1 cellular context compared by ENCODE assay signal in genomic region chr17:30376621-30377452, GRCh38.
A peak's percentile ranks its signal among the peaks of the same experiment; 100 is the strongest.
TF ChIP-seq lines count a peak whose summit lies in the region.

No MANE protein-coding gene starts in this region.

TF ChIP-seq in HepG2, 621 proteins besides CTCF, POLR2A, EP300 and RAD21 (continued from another document and continues in another):
- TF ChIP-seq EHMT2 (IDR thresholded peaks at IDR 0.05; ENCODE audit: borderline replicate concordance, low read depth, low read length) (no peak), TFDP2 (CRISPR knock-in tag; IDR thresholded peaks at IDR 0.05) (no peak), ZNF646 (CRISPR knock-in tag; IDR thresholded peaks at IDR 0.05) (no peak), ISL2 (CRISPR knock-in tag; IDR thresholded peaks at IDR 0.05) (peak; percentile 47; the same call in 1 of the 2 replicates), ZNF792 (CRISPR knock-in tag; IDR thresholded peaks at IDR 0.05) (0 out of 2 replicates have a peak, but pooled peaks have one; percentile 22), SATB2 (CRISPR knock-in tag; IDR thresholded peaks at IDR 0.05) (no peak), GTF3A (CRISPR knock-in tag; conservative IDR thresholded peaks at IDR 0.05) (no peak), ZNF546 (CRISPR knock-in tag; conservative IDR thresholded peaks at IDR 0.05) (no peak), HIVEP1 (CRISPR knock-in tag; IDR thresholded peaks at IDR 0.05) (0 out of 2 replicates have a peak, but pooled peaks have one; percentile 39), KDM1A (CRISPR knock-in tag; IDR thresholded peaks at IDR 0.05) (no peak), AFF4 (CRISPR knock-in tag; IDR thresholded peaks at IDR 0.05) (no peak), ZNF224 (CRISPR knock-in tag; IDR thresholded peaks at IDR 0.05) (no peak), YEATS2 (CRISPR knock-in tag; IDR thresholded peaks at IDR 0.05; ENCODE audit: borderline replicate concordance) (no peak), SMARCE1 (IDR thresholded peaks at IDR 0.05; ENCODE audit: borderline replicate concordance) (no peak), TAF1 (CRISPR knock-in tag; IDR thresholded peaks at IDR 0.05) (peak; percentile 52; the same call in 1 of the 2 replicates), ZBTB8A (CRISPR knock-in tag; IDR thresholded peaks at IDR 0.05; ENCODE audit: borderline replicate concordance, low read depth) (no peak), ZNF589 (CRISPR knock-in tag; conservative IDR thresholded peaks at IDR 0.05) (no peak), REXO4 (CRISPR knock-in tag; IDR thresholded peaks at IDR 0.05; ENCODE audit: borderline replicate concordance) (no peak), EEA1 (CRISPR knock-in tag; IDR thresholded peaks at IDR 0.05; ENCODE audit: borderline replicate concordance) (no peak), SALL1 (CRISPR knock-in tag; IDR thresholded peaks at IDR 0.05) (peak; percentile 67), PHF5A (CRISPR knock-in tag; IDR thresholded peaks at IDR 0.05; ENCODE audit: low read depth, unreplicated experiment) (no peak), CBX1 (IDR thresholded peaks at IDR 0.05; ENCODE audit: low read depth) (no peak), ZNF451 (CRISPR knock-in tag; IDR thresholded peaks at IDR 0.05) (no peak), ZNF75D (CRISPR knock-in tag; IDR thresholded peaks at IDR 0.05; ENCODE audit: borderline replicate concordance) (no peak), TEAD3 (CRISPR knock-in tag; optimal IDR thresholded peaks at IDR 0.05; ENCODE audit: borderline replicate concordance) (peak; percentile 54), ZSCAN20 (CRISPR knock-in tag; IDR thresholded peaks at IDR 0.05; ENCODE audit: borderline replicate concordance) (no peak), ZNF326 (CRISPR knock-in tag; IDR thresholded peaks at IDR 0.05; ENCODE audit: borderline replicate concordance) (no peak), ZNF264 (CRISPR knock-in tag; IDR thresholded peaks at IDR 0.05) (no peak), FOXC1 (CRISPR knock-in tag; IDR thresholded peaks at IDR 0.05; ENCODE audit: borderline replicate concordance) (no peak), POLR2AphosphoS5 (IDR thresholded peaks at IDR 0.05; ENCODE audit: low read depth, low read length) (peak; percentile 41), SOX6 (IDR thresholded peaks at IDR 0.05) (no peak), SOX6 (CRISPR knock-in tag; IDR thresholded peaks at IDR 0.05) (peak; percentile 90), ZBTB7B (CRISPR knock-in tag; IDR thresholded peaks at IDR 0.05) (0 out of 2 replicates have a peak, but pooled peaks have one; percentile 29), ZNF280D (CRISPR knock-in tag; IDR thresholded peaks at IDR 0.05) (no peak), RNF219 (CRISPR knock-in tag; IDR thresholded peaks at IDR 0.05) (0 out of 2 replicates have a peak, but pooled peaks have one; percentile 58), SP4 (CRISPR knock-in tag; IDR thresholded peaks at IDR 0.05) (no peak)
- TF ChIP-seq, protein P1, sequence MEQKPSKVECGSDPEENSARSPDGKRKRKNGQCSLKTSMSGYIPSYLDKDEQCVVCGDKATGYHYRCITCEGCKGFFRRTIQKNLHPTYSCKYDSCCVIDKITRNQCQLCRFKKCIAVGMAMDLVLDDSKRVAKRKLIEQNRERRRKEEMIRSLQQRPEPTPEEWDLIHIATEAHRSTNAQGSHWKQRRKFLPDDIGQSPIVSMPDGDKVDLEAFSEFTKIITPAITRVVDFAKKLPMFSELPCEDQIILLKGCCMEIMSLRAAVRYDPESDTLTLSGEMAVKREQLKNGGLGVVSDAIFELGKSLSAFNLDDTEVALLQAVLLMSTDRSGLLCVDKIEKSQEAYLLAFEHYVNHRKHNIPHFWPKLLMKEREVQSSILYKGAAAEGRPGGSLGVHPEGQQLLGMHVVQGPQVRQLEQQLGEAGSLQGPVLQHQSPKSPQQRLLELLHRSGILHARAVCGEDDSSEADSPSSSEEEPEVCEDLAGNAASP (CRISPR knock-in tag; IDR thresholded peaks at IDR 0.05; ENCODE audit: borderline replicate concordance) = peak; percentile 11; the same call in 1 of the 2 replicates
- TF ChIP-seq, protein P2, sequence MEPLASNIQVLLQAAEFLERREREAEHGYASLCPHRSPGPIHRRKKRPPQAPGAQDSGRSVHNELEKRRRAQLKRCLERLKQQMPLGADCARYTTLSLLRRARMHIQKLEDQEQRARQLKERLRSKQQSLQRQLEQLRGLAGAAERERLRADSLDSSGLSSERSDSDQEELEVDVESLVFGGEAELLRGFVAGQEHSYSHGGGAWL (CRISPR knock-in tag; IDR thresholded peaks at IDR 0.05) = 0 out of 2 replicates have a peak, but pooled peaks have one; percentile 11
- TF ChIP-seq, protein P3, sequence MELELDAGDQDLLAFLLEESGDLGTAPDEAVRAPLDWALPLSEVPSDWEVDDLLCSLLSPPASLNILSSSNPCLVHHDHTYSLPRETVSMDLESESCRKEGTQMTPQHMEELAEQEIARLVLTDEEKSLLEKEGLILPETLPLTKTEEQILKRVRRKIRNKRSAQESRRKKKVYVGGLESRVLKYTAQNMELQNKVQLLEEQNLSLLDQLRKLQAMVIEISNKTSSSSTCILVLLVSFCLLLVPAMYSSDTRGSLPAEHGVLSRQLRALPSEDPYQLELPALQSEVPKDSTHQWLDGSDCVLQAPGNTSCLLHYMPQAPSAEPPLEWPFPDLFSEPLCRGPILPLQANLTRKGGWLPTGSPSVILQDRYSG (CRISPR knock-in tag; IDR thresholded peaks at IDR 0.05) = no peak
- TF ChIP-seq, protein P4, sequence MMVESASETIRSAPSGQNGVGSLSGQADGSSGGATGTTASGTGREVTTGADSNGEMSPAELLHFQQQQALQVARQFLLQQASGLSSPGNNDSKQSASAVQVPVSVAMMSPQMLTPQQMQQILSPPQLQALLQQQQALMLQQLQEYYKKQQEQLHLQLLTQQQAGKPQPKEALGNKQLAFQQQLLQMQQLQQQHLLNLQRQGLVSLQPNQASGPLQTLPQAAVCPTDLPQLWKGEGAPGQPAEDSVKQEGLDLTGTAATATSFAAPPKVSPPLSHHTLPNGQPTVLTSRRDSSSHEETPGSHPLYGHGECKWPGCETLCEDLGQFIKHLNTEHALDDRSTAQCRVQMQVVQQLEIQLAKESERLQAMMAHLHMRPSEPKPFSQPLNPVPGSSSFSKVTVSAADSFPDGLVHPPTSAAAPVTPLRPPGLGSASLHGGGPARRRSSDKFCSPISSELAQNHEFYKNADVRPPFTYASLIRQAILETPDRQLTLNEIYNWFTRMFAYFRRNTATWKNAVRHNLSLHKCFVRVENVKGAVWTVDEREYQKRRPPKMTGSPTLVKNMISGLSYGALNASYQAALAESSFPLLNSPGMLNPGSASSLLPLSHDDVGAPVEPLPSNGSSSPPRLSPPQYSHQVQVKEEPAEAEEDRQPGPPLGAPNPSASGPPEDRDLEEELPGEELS (CRISPR knock-in tag; IDR thresholded peaks at IDR 0.05) = peak; percentile 91
